Comparison of ENCODE assay signal across 8 cellular contexts in genomic region chr17:17495448-17496188, GRCh38. TPM values are rescaled to one million over a fixed set of nuclear protein-coding genes. Genes with fewer than 3 reads are reported as not detected.
A peak's percentile ranks its signal among the peaks of the same experiment; 100 is the strongest.
DNase-seq lines count a peak whose midpoint lies in the region; ATAC-seq and TF ChIP-seq lines count a peak whose summit lies in the region.

No MANE protein-coding gene starts in this region.

- H4K20me1 ChIP-seq in SU-DHL-6 (ENCODE audit: low read depth, low read length): no peaks in the 10 kb centered on the region

- no peaks in the 10 kb centered on the region for H3K36me3 ChIP-seq in SU-DHL-6 (ENCODE audit: low read length)
- peaks cover 14 to 24% of the 10 kb centered on the region in 2 donors for H3K36me3 ChIP-seq in duodenal mucosa (ENCODE audit: control insufficient read depth in 1 of 2, insufficient read depth in 2 of 2, low read length in 2 of 2)
- H3K36me3 ChIP-seq in suprapubic skin: peaks cover 14% of the 10 kb centered on the region

- H3K9ac ChIP-seq in SU-DHL-6 (ENCODE audit: low read length): no peak overlapping the region
- peak overlapping the region; percentile 31 to 63 for H3K9ac ChIP-seq in duodenal mucosa (ENCODE audit: low read depth in 1 of 2, low read length in 2 of 2)

- H2AFZ ChIP-seq in SU-DHL-6 (ENCODE audit: low read depth, low read length, severe bottlenecking): no peak overlapping the region

- TF ChIP-seq CTCF in SU-DHL-6 (IDR thresholded peaks at IDR 0.05; ENCODE audit: insufficient read depth, low read length, poor library complexity, severe bottlenecking) (no peak), suprapubic skin (IDR thresholded peaks at IDR 0.05) (no peak), RWPE1 (conservative IDR thresholded peaks at IDR 0.05; ENCODE audit: low read depth) (no peak)

- DNase-seq in medulla oblongata (ENCODE audit: extremely low spot score) (peak; percentile 21), suprapubic skin (ENCODE audit: low spot score in 2 of 2) (peak; percentile 80 to 88), DMS153 treated with DMSO at 0.1 percent for 48 hours (lab: John Stamatoyannopoulos, UW; ENCODE audit: unreplicated experiment) (no peak), RWPE1 (ENCODE audit: low spot score) (no peak), COLO829 (ENCODE audit: low spot score) (no peak)

- H3K4me3 ChIP-seq in SU-DHL-6 (ENCODE audit: insufficient read depth, low read length, poor library complexity, severe bottlenecking) (no peak overlapping the region), duodenal mucosa (ENCODE audit: low read depth in 1 of 2, low read length in 2 of 2) (peak overlapping the region; percentile 66 to 77), suprapubic skin (peak overlapping the region; percentile 58)

- CTCF ChIA-PET in RWPE1 (lab: Yijun Ruan, JAX): interaction anchor here (0.6 to 3.0 kb wide), 9 partner anchors 26 to 1387 kb away, joined by 3 to 26 read pairs (median 4); no protein-coding TSS in a partner anchor

- H3K27ac ChIP-seq in SU-DHL-6 (ENCODE audit: low read depth, low read length): no peak overlapping the region
- peak overlapping the region; percentile 60 for H3K27ac ChIP-seq in duodenal mucosa (ENCODE audit: low read depth, low read length)
- peak overlapping the region; percentile 69 for H3K27ac ChIP-seq in suprapubic skin
- no peak overlapping the region for H3K27ac ChIP-seq in RWPE1

- peak overlapping the region; percentile 61 for H3K4me2 ChIP-seq in SU-DHL-6 (ENCODE audit: low read depth, low read length, poor library complexity, severe bottlenecking)

- no peak for TF ChIP-seq EP300 in suprapubic skin (IDR thresholded peaks at IDR 0.05)

- no peak for TF ChIP-seq POLR2A in suprapubic skin (IDR thresholded peaks at IDR 0.05)

- H3K4me1 ChIP-seq in duodenal mucosa (ENCODE audit: control insufficient read depth in 1 of 2, insufficient read depth in 2 of 2, low read length in 2 of 2) (peaks cover 14 to 27% of the 10 kb centered on the region in 2 donors), suprapubic skin (peaks cover 48% of the 10 kb centered on the region)

- H3K79me2 ChIP-seq in SU-DHL-6 (ENCODE audit: insufficient read depth, low read length): no peaks in the 10 kb centered on the region

- no peaks in the 10 kb centered on the region for H3F3A ChIP-seq in SU-DHL-6 (ENCODE audit: insufficient read depth)

- ATAC-seq in GM19035 (IDR thresholded peaks at IDR 0.05; ENCODE audit: unreplicated experiment): peak; percentile 18

- H3K27me3 ChIP-seq in SU-DHL-6 (ENCODE audit: low read length): no peaks in the 10 kb centered on the region
- no peaks in the 10 kb centered on the region for H3K27me3 ChIP-seq in duodenal mucosa (ENCODE audit: control insufficient read depth in 1 of 2, insufficient read depth in 2 of 2, low read length in 2 of 2)
- no peaks in the 10 kb centered on the region for H3K27me3 ChIP-seq in suprapubic skin

- POLR2A ChIA-PET in RWPE1 (lab: Yijun Ruan, JAX; ENCODE audit: low non-redundant PET): no interaction called here

- H3K9me2 ChIP-seq in SU-DHL-6 (replicated peaks; ENCODE audit: insufficient read depth, low read length): no peaks in the 10 kb centered on the region

- 0% methylated on average over 34 of the region's 77 CpGs for WGBS in suprapubic skin

- H3K9me3 ChIP-seq in SU-DHL-6 (ENCODE audit: insufficient read depth, low read length) (no peaks in the 10 kb centered on the region), duodenal mucosa (ENCODE audit: control insufficient read depth in 1 of 2, low read length in 2 of 2) (no peaks in the 10 kb centered on the region), suprapubic skin (no peaks in the 10 kb centered on the region)

RNA-seq across cellular contexts. Expression of gene RASD1, which starts 0.6 kb away (rescaled TPM):
- total RNA-seq in suprapubic skin: 10 to 100 TPM; 11.7 to 31.1 (median 21.5) TPM

RNA-seq across cellular contexts. Expression of gene MED9, which starts 18.8 kb away (rescaled TPM):
- 10 to 100 TPM; 14.6 to 22.6 (median 17.4) TPM for total RNA-seq in suprapubic skin

Comparison
In these comparisons a context has a peak if more than half of its experiments do, and no peak if none do; other contexts are left out.
1. H3K27ac ChIP-seq: peak in duodenal mucosa (single experiment) and suprapubic skin (single experiment); none in SU-DHL-6 (single experiment) and RWPE1 (single experiment).
2. DNase-seq: peak in medulla oblongata (single experiment) and suprapubic skin (2 of 2); none in DMS153 treated with DMSO at 0.1 percent for 48 hours (single experiment), RWPE1 (single experiment) and COLO829 (single experiment).